In the genomic region with DNA sequence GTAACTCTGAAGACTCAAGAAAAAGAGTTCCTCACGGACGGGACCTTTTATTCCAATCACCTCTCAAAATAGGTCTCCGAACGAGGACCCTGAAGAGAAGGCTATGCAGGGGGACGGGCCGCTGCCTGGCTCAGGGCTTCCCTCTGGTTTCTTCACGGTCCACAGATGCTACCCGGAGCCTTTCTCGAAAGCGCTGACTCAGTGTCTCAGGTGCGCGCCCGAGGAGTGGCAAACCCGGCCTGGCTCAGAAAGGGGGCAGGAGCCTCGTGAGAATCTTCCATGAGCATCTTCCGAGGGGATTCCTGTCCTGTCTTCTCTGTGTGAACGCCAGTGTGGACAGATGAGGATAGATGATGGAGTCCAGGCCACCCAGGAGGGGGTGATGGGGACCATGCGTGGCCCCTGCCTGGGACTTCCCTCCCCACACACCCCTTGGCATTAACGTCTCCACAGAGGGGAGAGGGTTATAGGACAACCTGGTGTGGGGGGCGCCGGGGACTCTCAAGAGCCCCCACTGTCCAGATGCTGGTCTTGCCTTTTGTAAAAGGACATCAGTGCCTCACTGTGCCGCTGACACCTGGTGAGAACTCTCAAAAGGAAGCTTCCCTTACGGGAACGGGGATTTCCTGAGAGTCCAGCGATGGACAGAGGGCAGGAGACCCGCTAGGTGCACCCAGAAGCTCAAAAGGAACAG, we compare ENCODE assay signal across 8 cellular contexts. TPM values are rescaled to one million over a fixed set of nuclear protein-coding genes. Genes with fewer than 3 reads are reported as not detected.
DNase-seq lines count a peak whose midpoint lies in the region; ATAC-seq and TF ChIP-seq lines count a peak whose summit lies in the region.

No MANE protein-coding gene starts in this region.

- peak overlapping the region; percentile 92 for H3K4me3 Mint-ChIP-seq in activated naive CD8-positive, alpha-beta T cell treated with anti-CD3 and anti-CD28 coated beads, Interleukin-2, amount 50 U/mL, for 24 hours
- peak overlapping the region; percentile 64 to 97 (median 87) for H3K4me3 Mint-ChIP-seq in naive B cell
- no peak overlapping the region for H3K4me3 Mint-ChIP-seq in Caco-2 (ENCODE audit: unreplicated experiment)

- TF ChIP-seq CTCF in right atrium auricular region (IDR thresholded peaks at IDR 0.05), result no peak
- TF ChIP-seq CTCF in Caco-2 (IDR thresholded peaks at IDR 0.05; ENCODE audit: insufficient read depth in 1 of 2, low read depth in 1 of 2, low read length in 1 of 2, severe bottlenecking in 1 of 2, unreplicated experiment in 1 of 2), result no peak
- TF ChIP-seq CTCF in A673 (conservative IDR thresholded peaks at IDR 0.05; ENCODE audit: low read depth, low read length), result no peak

- H3K27ac Mint-ChIP-seq in activated naive CD8-positive, alpha-beta T cell treated with anti-CD3 and anti-CD28 coated beads, Interleukin-2, amount 50 U/mL, for 24 hours, result peak overlapping the region; percentile 99
- peak overlapping the region; percentile 95 to 99 (median 98) for H3K27ac Mint-ChIP-seq in naive B cell
- no peak overlapping the region for H3K27ac Mint-ChIP-seq in Caco-2 (ENCODE audit: unreplicated experiment)

- H3K36me3 Mint-ChIP-seq in activated naive CD8-positive, alpha-beta T cell treated with anti-CD3 and anti-CD28 coated beads, Interleukin-2, amount 50 U/mL, for 24 hours (ENCODE audit: low read depth), result peaks cover 24% of the 10 kb centered on the region
- no peaks in the 10 kb centered on the region for H3K36me3 Mint-ChIP-seq in naive B cell
- peaks cover 33% of the 10 kb centered on the region for H3K36me3 Mint-ChIP-seq in Caco-2 (ENCODE audit: insufficient read depth, unreplicated experiment)

- no peaks in the 10 kb centered on the region for H3K9me3 Mint-ChIP-seq in activated naive CD8-positive, alpha-beta T cell treated with anti-CD3 and anti-CD28 coated beads, Interleukin-2, amount 50 U/mL, for 24 hours
- H3K9me3 Mint-ChIP-seq in naive B cell (no peaks in the 10 kb centered on the region), Caco-2 (ENCODE audit: unreplicated experiment) (no peaks in the 10 kb centered on the region)

- no peak for ATAC-seq in Right ventricle myocardium superior (ENCODE audit: poor library complexity)
- ATAC-seq in activated naive CD8-positive, alpha-beta T cell treated with anti-CD3 and anti-CD28 coated beads, Interleukin-2, amount 50 U/mL, for 24 hours, result no peak
- ATAC-seq in naive B cell (ENCODE audit: low read depth in 2 of 2), result no peak

- H3K4me1 Mint-ChIP-seq in activated naive CD8-positive, alpha-beta T cell treated with anti-CD3 and anti-CD28 coated beads, Interleukin-2, amount 50 U/mL, for 24 hours, result peaks cover 55% of the 10 kb centered on the region
- H3K4me1 Mint-ChIP-seq in naive B cell, result peaks cover 28 to 49% (median 47%) of the 10 kb centered on the region in 3 donors
- H3K4me1 Mint-ChIP-seq in Caco-2 (ENCODE audit: low read depth, unreplicated experiment), result peaks cover 9% of the 10 kb centered on the region

- H3K4me3 ChIP-seq in right atrium auricular region (no peak overlapping the region), Caco-2 (ENCODE audit: low read depth, low read length) (no peak overlapping the region), A673 (ENCODE audit: low read depth, low read length, poor library complexity, severe bottlenecking) (no peak overlapping the region)

- CTCF ChIA-PET in Caco-2 (lab: Charles Lee) (no interaction called here), A673 (lab: Charles Lee) (no interaction called here)

- H3K27me3 Mint-ChIP-seq in activated naive CD8-positive, alpha-beta T cell treated with anti-CD3 and anti-CD28 coated beads, Interleukin-2, amount 50 U/mL, for 24 hours, result no peaks in the 10 kb centered on the region
- H3K27me3 Mint-ChIP-seq in naive B cell (no peaks in the 10 kb centered on the region), Caco-2 (ENCODE audit: insufficient read depth, unreplicated experiment) (no peaks in the 10 kb centered on the region)

- DNase-seq in right atrium auricular region (ENCODE audit: low spot score) (no peak), Right ventricle myocardium superior (no peak), naive B cell (no peak), Caco-2 (no peak), A673 (ENCODE audit: low spot score) (no peak), NK-92 (lab: John Stamatoyannopoulos, UW; ENCODE audit: unreplicated experiment) (no peak)
- DNase-seq in activated naive CD8-positive, alpha-beta T cell treated with anti-CD3 and anti-CD28 coated beads, Interleukin-2, amount 50 U/mL, for 24 hours, result peak; percentile 21
- DNase-seq in stimulated activated CD4-positive, alpha-beta T cell treated with anti-CD3 and anti-CD28 coated beads, Interleukin-12 subunit alpha, Interleukin-12 subunit beta, amount 100 ng/mL, for 4 hours, result no peak

- intact Hi-C loops in Right ventricle myocardium superior (cut with DNase I) (no loop called here), Caco-2 (cut with micrococcal nuclease; ENCODE audit: unreplicated experiment) (no loop called here), A673 (cut with micrococcal nuclease; ENCODE audit: unreplicated experiment) (no loop called here)

- H3K27me3 ChIP-seq in right atrium auricular region (no peaks in the 10 kb centered on the region), Caco-2 (replicated peaks; ENCODE audit: control insufficient read depth, insufficient read depth, low read length) (no peaks in the 10 kb centered on the region), A673 (replicated peaks; ENCODE audit: insufficient read depth, low read depth, low read length, poor library complexity) (no peaks in the 10 kb centered on the region)

- H3K9me3 ChIP-seq in right atrium auricular region (no peaks in the 10 kb centered on the region), Caco-2 (no peaks in the 10 kb centered on the region), A673 (ENCODE audit: low read depth, low read length, poor library complexity, severe bottlenecking) (no peaks in the 10 kb centered on the region)

- BruUV-seq in Caco-2 (replicated peaks; lab: Mats Ljungman, UMichigan), result no TSS peak
- BruUV-seq in A673 (replicated peaks; lab: Mats Ljungman, UMichigan), result no TSS peak

- H3K36me3 ChIP-seq in right atrium auricular region (peaks cover 18% of the 10 kb centered on the region), Caco-2 (ENCODE audit: control insufficient read depth, insufficient read depth, low read length) (no peaks in the 10 kb centered on the region), A673 (ENCODE audit: insufficient read depth, low read length, poor library complexity, severe bottlenecking) (peaks cover 28% of the 10 kb centered on the region)

- POLR2A ChIA-PET in Caco-2 (lab: Charles Lee), result no interaction called here
- POLR2A ChIA-PET in A673 (lab: Charles Lee; ENCODE audit: low non-redundant PET), result no interaction called here

- peak overlapping the region; percentile 98 to 99 for H3K27ac ChIP-seq in right atrium auricular region
- H3K27ac ChIP-seq in A673 (ENCODE audit: low read depth, low read length, poor library complexity, severe bottlenecking), result no peak overlapping the region

- H3K4me1 ChIP-seq in right atrium auricular region (peaks cover 0 to 57% of the 10 kb centered on the region in 2 donors), Caco-2 (peaks cover 36% of the 10 kb centered on the region), A673 (ENCODE audit: insufficient read depth, low read length, poor library complexity, severe bottlenecking) (peaks cover 17% of the 10 kb centered on the region)

RNA-seq across cellular contexts. Expression of a gene that starts 16.5 kb away (rescaled TPM):
- total RNA-seq in right atrium auricular region (10 to 100 TPM; 68.5 to 97.3 TPM), Right ventricle myocardium superior (103 TPM), Caco-2 (2022) (184 and 186 TPM in 2 replicates), A673 (2021) (252 and 262 TPM in 2 replicates)
- polyA plus RNA-seq in naive B cell (ENCODE audit: low read depth in 6 of 6), result 100 to 1,000 TPM; 111 to 157 (median 123) TPM

RNA-seq across cellular contexts. Expression of a gene that starts 24.9 kb away (rescaled TPM):
- total RNA-seq in right atrium auricular region, result 100 to 1,000 TPM; 240 to 420 TPM
- 107 TPM for total RNA-seq in Right ventricle myocardium superior
- 100 to 1,000 TPM in 4 of 6 donors, 10 to 100 TPM in 2; 46.5 to 325 (median 154) TPM for polyA plus RNA-seq in naive B cell (ENCODE audit: low read depth in 6 of 6)
- 75.5 and 78.8 TPM in 2 replicates for total RNA-seq in Caco-2 (2022)
- 128 and 136 TPM in 2 replicates for total RNA-seq in A673 (2021)

RNA-seq across cellular contexts. Expression of a gene that starts 32.1 kb away (rescaled TPM):
- 1 to 10 TPM in 1 of 2 donors, under 1 TPM in 1; 0.52 to 1.5 TPM for total RNA-seq in right atrium auricular region
- total RNA-seq in Right ventricle myocardium superior, result 0.35 TPM
- polyA plus RNA-seq in naive B cell (ENCODE audit: low read depth in 6 of 6), result 1 to 10 TPM in 3 of 6 donors, under 1 TPM in 2, not detected in 1; 0.69 to 1.9 (median 1.1) TPM
- total RNA-seq in Caco-2 (2022), result 1.5 and 2.1 TPM in 2 replicates
- 10.2 and 12.0 TPM in 2 replicates for total RNA-seq in A673 (2021)

RNA-seq across cellular contexts. Expression of a gene that starts 34.0 kb away (rescaled TPM):
- total RNA-seq in right atrium auricular region, result 10 to 100 TPM; 16.4 to 20.6 TPM
- total RNA-seq in Right ventricle myocardium superior, result 33.6 TPM
- polyA plus RNA-seq in naive B cell (ENCODE audit: low read depth in 6 of 6), result 10 to 100 TPM in 2 of 6 donors, 1 to 10 TPM in 4; 4.0 to 11.8 (median 8.0) TPM
- 25.6 and 26.0 TPM in 2 replicates for total RNA-seq in Caco-2 (2022)
- 15.8 and 23.0 TPM in 2 replicates for total RNA-seq in A673 (2021)
